18 cellular contexts compared by ENCODE assay signal in genomic region chr6:39958947-39959346, GRCh38. TPM values are rescaled to one million over a fixed set of nuclear protein-coding genes. Genes with fewer than 3 reads are reported as not detected.
DNase-seq lines count a peak whose midpoint lies in the region; ATAC-seq and TF ChIP-seq lines count a peak whose summit lies in the region.
"Had no signal": no experiment of that assay in that cellular context is flagged by ENCODE, and none has a peak within 500 bp of the region (broad histone marks: within the 10 kb centered on the region; RNA-seq: fewer than 3 reads in every experiment).

No MANE protein-coding gene starts in this region.

- no peak for TF ChIP-seq CTCF in upper lobe of right lung (IDR thresholded peaks at IDR 0.05)

- intact Hi-C loops in upper lobe of right lung (cut with DNase I) = no loop called here

- H3K4me1 ChIP-seq in upper lobe of right lung = no peaks in the 10 kb centered on the region
- H3K4me1 ChIP-seq: BE2C had no signal

- no peak overlapping the region for H3K27ac ChIP-seq in upper lobe of right lung
- H3K27ac ChIP-seq: HL-60 had no signal

- no peaks in the 10 kb centered on the region for H3K36me3 ChIP-seq in upper lobe of right lung
- H3K36me3 ChIP-seq: BE2C had no signal

- H3K4me3 ChIP-seq in upper lobe of right lung = no peak overlapping the region

- peak; percentile 29 for DNase-seq in COLO668 (lab: John Stamatoyannopoulos, UW; ENCODE audit: unreplicated experiment)
- DNase-seq in DMS53 (lab: John Stamatoyannopoulos, UW) = peak; percentile 61
- peak; percentile 4 for DNase-seq in NCI-H69 (lab: John Stamatoyannopoulos, UW)
- DNase-seq in upper lobe of right lung = no peak
- DNase-seq in stimulated activated CD4-positive, alpha-beta T cell treated with anti-CD3 and anti-CD28 coated beads, Interleukin-1b, Interleukin-23, amount 100 ng/mL, for 48 hours = no peak
- DNase-seq in RPMI8226 = no peak
- DNase-seq: ACHN; BE2C; C1 segment of cervical spinal cord; Caco-2; CD4-positive, CD25-positive, alpha-beta regulatory T cell; CD8-positive, alpha-beta memory T cell; DMS153; DND-41; EL; H9; KBM-7 had no signal

- peak; percentile 36 for ATAC-seq in upper lobe of right lung

- no peaks in the 10 kb centered on the region for H3K9me3 ChIP-seq in upper lobe of right lung
- H3K9me3 ChIP-seq: BE2C had no signal

- H3K27me3 ChIP-seq in upper lobe of right lung = no peaks in the 10 kb centered on the region

RNA-seq across cellular contexts. Expression of gene MOCS1, which starts 24.7 kb away (rescaled TPM):
- 29.3 TPM for total RNA-seq in upper lobe of right lung

Comparison
In these comparisons a context has a peak if more than half of its experiments do, and no peak if none do; other contexts are left out.
1. DNase-seq: peak in COLO668 (single experiment), DMS53 (single experiment) and NCI-H69 (single experiment); none in upper lobe of right lung (single experiment), stimulated activated CD4-positive, alpha-beta T cell treated with anti-CD3 and anti-CD28 coated beads, Interleukin-1b, Interleukin-23, amount 100 ng/mL, for 48 hours (single experiment) and RPMI8226 (single experiment).